ENCODE assay signal across 1 cellular context in the genomic region with DNA sequence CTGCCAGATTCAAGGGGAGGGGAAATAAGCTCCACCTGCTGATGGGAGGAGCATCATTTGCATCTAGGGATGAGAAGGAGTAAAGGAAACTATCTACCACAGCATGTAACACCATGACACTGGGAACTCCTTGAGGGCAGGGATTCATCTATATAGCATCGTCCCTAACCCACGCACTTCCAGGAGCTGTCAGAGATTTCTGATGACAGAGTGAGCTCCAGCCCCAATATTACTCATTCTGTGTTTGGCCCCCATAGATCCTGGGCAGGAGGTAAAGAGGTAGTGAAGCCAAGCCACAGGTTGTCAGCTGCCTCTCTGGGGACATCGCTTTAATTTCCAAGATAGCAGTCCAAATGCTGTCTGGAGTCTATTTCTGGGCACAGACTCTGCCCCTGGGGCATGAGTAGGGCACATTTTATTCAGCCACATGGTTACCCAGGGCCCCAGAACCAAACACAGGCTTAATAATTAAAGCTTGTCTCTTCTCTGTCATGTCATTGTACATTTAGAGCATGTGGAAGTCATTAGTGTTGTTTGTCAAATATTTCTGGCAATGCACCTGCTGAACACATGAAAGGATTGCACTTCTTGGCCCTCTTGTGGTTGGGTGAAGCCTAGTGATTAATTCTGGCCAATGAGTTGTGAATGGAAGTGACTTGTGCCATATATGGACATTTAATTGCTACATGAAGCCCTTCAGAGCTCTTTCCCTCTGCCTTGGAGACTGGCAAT.
TF ChIP-seq lines count a peak whose summit lies in the region.

No MANE protein-coding gene starts in this region.

TF ChIP-seq in GM12878, 131 proteins besides CTCF, POLR2A, EP300 and RAD21 (continued from another document):
- TF ChIP-seq, protein P1, sequence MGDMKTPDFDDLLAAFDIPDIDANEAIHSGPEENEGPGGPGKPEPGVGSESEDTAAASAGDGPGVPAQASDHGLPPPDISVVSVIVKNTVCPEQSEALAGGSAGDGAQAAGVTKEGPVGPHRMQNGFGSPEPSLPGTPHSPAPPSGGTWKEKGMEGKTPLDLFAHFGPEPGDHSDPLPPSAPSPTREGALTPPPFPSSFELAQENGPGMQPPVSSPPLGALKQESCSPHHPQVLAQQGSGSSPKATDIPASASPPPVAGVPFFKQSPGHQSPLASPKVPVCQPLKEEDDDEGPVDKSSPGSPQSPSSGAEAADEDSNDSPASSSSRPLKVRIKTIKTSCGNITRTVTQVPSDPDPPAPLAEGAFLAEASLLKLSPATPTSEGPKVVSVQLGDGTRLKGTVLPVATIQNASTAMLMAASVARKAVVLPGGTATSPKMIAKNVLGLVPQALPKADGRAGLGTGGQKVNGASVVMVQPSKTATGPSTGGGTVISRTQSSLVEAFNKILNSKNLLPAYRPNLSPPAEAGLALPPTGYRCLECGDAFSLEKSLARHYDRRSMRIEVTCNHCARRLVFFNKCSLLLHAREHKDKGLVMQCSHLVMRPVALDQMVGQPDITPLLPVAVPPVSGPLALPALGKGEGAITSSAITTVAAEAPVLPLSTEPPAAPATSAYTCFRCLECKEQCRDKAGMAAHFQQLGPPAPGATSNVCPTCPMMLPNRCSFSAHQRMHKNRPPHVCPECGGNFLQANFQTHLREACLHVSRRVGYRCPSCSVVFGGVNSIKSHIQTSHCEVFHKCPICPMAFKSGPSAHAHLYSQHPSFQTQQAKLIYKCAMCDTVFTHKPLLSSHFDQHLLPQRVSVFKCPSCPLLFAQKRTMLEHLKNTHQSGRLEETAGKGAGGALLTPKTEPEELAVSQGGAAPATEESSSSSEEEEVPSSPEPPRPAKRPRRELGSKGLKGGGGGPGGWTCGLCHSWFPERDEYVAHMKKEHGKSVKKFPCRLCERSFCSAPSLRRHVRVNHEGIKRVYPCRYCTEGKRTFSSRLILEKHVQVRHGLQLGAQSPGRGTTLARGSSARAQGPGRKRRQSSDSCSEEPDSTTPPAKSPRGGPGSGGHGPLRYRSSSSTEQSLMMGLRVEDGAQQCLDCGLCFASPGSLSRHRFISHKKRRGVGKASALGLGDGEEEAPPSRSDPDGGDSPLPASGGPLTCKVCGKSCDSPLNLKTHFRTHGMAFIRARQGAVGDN (IDR thresholded peaks at IDR 0.05), result peak; percentile 87
